ENCODE assay signal across 22 cellular contexts in genomic region chr3:1007890-1008289, GRCh38.
DNase-seq lines count a peak whose midpoint lies in the region; ATAC-seq, FAIRE-seq and TF ChIP-seq lines count a peak whose summit lies in the region.
"Had no signal": no experiment of that assay in that cellular context is flagged by ENCODE, and none has a peak within 500 bp of the region (broad histone marks: within the 10 kb centered on the region; RNA-seq: fewer than 3 reads in every experiment).

No MANE protein-coding gene starts in this region.

- TF ChIP-seq POLR2A in upper lobe of left lung (IDR thresholded peaks at IDR 0.05), result no peak

- H3K27me3 Mint-ChIP-seq in activated T-cell treated with anti-CD3 and anti-CD28 coated beads, Interleukin-2, amount 50 U/mL, for 4 hours (ENCODE audit: low read depth), result no peaks in the 10 kb centered on the region
- H3K27me3 Mint-ChIP-seq: activated CD4-positive, alpha-beta memory T cell treated with anti-CD3 and anti-CD28 coated beads for 36 hours; activated T-cell treated with anti-CD3 and anti-CD28 coated beads, Interleukin-2, amount 50 U/mL, for 24 hours; central memory CD8-positive, alpha-beta T cell had no signal

- in situ Hi-C loops in brain microvascular endothelial cell (cut with HindIII; ENCODE audit: low pct_ligation_motif_present, low sequenced_read_pairs), result no loop called here

- H3K9me3 ChIP-seq in upper lobe of left lung, result no peaks in the 10 kb centered on the region
- H3K9me3 ChIP-seq: right atrium auricular region, uterus had no signal

- H3K4me3 ChIP-seq in brain microvascular endothelial cell (ENCODE audit: low read depth, low read length), result no peak overlapping the region
- no peak overlapping the region for H3K4me3 ChIP-seq in skeletal muscle cell (ENCODE audit: low read depth, low read length)
- no peak overlapping the region for H3K4me3 ChIP-seq in upper lobe of left lung
- H3K4me3 ChIP-seq: right atrium auricular region, stomach, uterus had no signal

- H3K27me3 ChIP-seq in brain microvascular endothelial cell (replicated peaks) (no peaks in the 10 kb centered on the region), upper lobe of left lung (no peaks in the 10 kb centered on the region)
- H3K27me3 ChIP-seq: right atrium auricular region, stomach, uterus had no signal

- H3K4me1 ChIP-seq in upper lobe of left lung, result no peaks in the 10 kb centered on the region
- H3K4me1 ChIP-seq: right atrium auricular region, stomach, uterus had no signal

- H3K4me3 Mint-ChIP-seq in activated T-cell treated with anti-CD3 and anti-CD28 coated beads, Interleukin-2, amount 50 U/mL, for 4 hours, result no peak overlapping the region
- H3K4me3 Mint-ChIP-seq: activated CD4-positive, alpha-beta memory T cell treated with anti-CD3 and anti-CD28 coated beads for 36 hours; activated T-cell treated with anti-CD3 and anti-CD28 coated beads, Interleukin-2, amount 50 U/mL, for 24 hours; central memory CD8-positive, alpha-beta T cell; endodermal cell; neural crest cell had no signal

- TF ChIP-seq CTCF in brain microvascular endothelial cell (IDR thresholded peaks at IDR 0.05; ENCODE audit: low read depth, low read length, missing control alignments) (no peak), upper lobe of left lung (IDR thresholded peaks at IDR 0.05) (no peak)

- 47 to 62% methylated on average over 1 of the region's 1 CpG for WGBS in upper lobe of left lung, 2 donors

- peaks cover 10% of the 10 kb centered on the region for H3K9me3 Mint-ChIP-seq in activated T-cell treated with anti-CD3 and anti-CD28 coated beads, Interleukin-2, amount 50 U/mL, for 4 hours
- H3K9me3 Mint-ChIP-seq: activated CD4-positive, alpha-beta memory T cell treated with anti-CD3 and anti-CD28 coated beads for 36 hours; activated T-cell treated with anti-CD3 and anti-CD28 coated beads, Interleukin-2, amount 50 U/mL, for 24 hours; endodermal cell; neural crest cell had no signal

- H3K36me3 ChIP-seq in brain microvascular endothelial cell (replicated peaks), result no peaks in the 10 kb centered on the region
- no peaks in the 10 kb centered on the region for H3K36me3 ChIP-seq in upper lobe of left lung
- H3K36me3 ChIP-seq: right atrium auricular region, stomach, uterus had no signal

- DNase-seq in HTR-8/SVneo (ENCODE audit: insufficient read length, low spot score) (peak; percentile 0), brain microvascular endothelial cell (peak; percentile 79), glomerular visceral epithelial cell (ENCODE audit: extremely low spot score) (peak; percentile 9), skeletal muscle cell (ENCODE audit: low read depth) (peak; percentile 52), upper lobe of left lung (no peak)
- no peak for DNase-seq in activated T-cell treated with anti-CD3 and anti-CD28 coated beads, Interleukin-2, amount 50 U/mL, for 4 hours
- no peak for DNase-seq in stimulated activated naive CD4-positive, alpha-beta T cell treated with Interleukin-2 at 50 U/mL for 16 hours (lab: John Stamatoyannopoulos, UW)
- DNase-seq: activated CD4-positive, alpha-beta memory T cell treated with anti-CD3 and anti-CD28 coated beads for 36 hours; activated T-cell treated with anti-CD3 and anti-CD28 coated beads, Interleukin-2, amount 50 U/mL, for 24 hours; endodermal cell; glutamatergic neuron; Kasumi-1; NCI-H1417 treated with DMSO at 0.1 percent for 48 hours; stomach; uterus had no signal

- H3K36me3 Mint-ChIP-seq in activated T-cell treated with anti-CD3 and anti-CD28 coated beads, Interleukin-2, amount 50 U/mL, for 4 hours (ENCODE audit: insufficient read depth), result no peaks in the 10 kb centered on the region
- H3K36me3 Mint-ChIP-seq: activated CD4-positive, alpha-beta memory T cell treated with anti-CD3 and anti-CD28 coated beads for 36 hours; activated naive CD4-positive, alpha-beta T cell treated with anti-CD3 and anti-CD28 coated beads, Interleukin-2, amount 50 U/mL, for 72 hours had no signal

- ATAC-seq in upper lobe of left lung (ENCODE audit: low FRiP score in 2 of 2), result no peak
- ATAC-seq in activated T-cell treated with anti-CD3 and anti-CD28 coated beads, Interleukin-2, amount 50 U/mL, for 4 hours, result no peak
- no peak for ATAC-seq in HG03175 (IDR thresholded peaks at IDR 0.05; ENCODE audit: unreplicated experiment)
- ATAC-seq: activated naive CD4-positive, alpha-beta T cell treated with anti-CD3 and anti-CD28 coated beads, Interleukin-2, amount 50 U/mL, for 72 hours had no signal

- H3K27ac ChIP-seq in brain microvascular endothelial cell (peak overlapping the region; percentile 48), upper lobe of left lung (no peak overlapping the region)
- H3K27ac ChIP-seq: right atrium auricular region, stomach, uterus, VCaP had no signal

- no peak for FAIRE-seq in HTR-8/SVneo (lab: Jason Lieb, UNC)
- FAIRE-seq: RCC 7860 had no signal

- H3K4me1 Mint-ChIP-seq in activated T-cell treated with anti-CD3 and anti-CD28 coated beads, Interleukin-2, amount 50 U/mL, for 4 hours (ENCODE audit: low read depth), result no peaks in the 10 kb centered on the region
- H3K4me1 Mint-ChIP-seq: central memory CD8-positive, alpha-beta T cell; neural crest cell had no signal

- TF ChIP-seq EP300 in upper lobe of left lung (IDR thresholded peaks at IDR 0.05), result no peak

Comparison
In these comparisons a context has a peak if more than half of its experiments do, and no peak if none do; other contexts are left out.
1. DNase-seq: peak in HTR-8/SVneo (single experiment), brain microvascular endothelial cell (single experiment), glomerular visceral epithelial cell (single experiment) and skeletal muscle cell (single experiment); none in upper lobe of left lung (0 of 2), activated T-cell treated with anti-CD3 and anti-CD28 coated beads, Interleukin-2, amount 50 U/mL, for 4 hours (single experiment) and stimulated activated naive CD4-positive, alpha-beta T cell treated with Interleukin-2 at 50 U/mL for 16 hours (single experiment).